Comparison of ENCODE assay signal across 22 cellular contexts in the genomic region with DNA sequence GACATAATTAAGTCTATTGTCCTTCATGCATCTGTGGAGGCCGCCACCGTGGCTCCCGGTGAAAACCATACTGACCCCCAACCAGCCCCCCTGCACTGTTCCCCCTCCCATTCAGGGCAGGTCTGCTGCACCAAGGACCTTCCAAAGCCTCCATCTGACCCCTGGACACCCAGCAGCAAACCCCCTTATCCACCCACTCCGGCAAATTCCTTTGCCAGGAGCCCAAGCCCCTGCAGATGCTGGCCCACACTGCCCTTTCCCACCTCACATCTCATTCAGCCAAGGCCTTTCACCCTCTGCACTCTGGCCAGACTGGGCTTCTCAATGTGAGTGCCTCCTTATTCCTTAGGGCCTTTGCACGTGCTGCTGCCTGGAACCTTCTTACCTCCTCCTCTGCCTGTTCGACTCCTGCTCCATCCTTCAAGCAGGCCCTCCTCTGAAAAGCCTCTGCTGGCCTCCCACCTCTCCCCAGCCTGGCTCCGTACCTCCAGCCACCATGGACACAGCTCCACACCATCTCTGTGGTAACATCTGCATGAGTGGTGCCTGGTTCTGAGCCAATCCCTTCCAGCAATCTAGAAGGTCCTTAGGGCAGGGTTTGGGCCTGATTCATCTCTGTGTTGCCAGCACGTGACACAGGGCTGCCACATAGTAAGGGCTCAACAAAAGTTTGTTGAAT.
"Had no signal": no experiment of that assay in that cellular context is flagged by ENCODE, and none has a peak within 500 bp of the region (broad histone marks: within the 10 kb centered on the region; RNA-seq: fewer than 3 reads in every experiment).

No MANE protein-coding gene starts in this region.

- H3K27ac ChIP-seq: left lung, spleen, thoracic aorta, upper lobe of left lung had no signal

- H3K36me3 ChIP-seq: left lung, spleen, thoracic aorta, upper lobe of left lung had no signal

- H3K27me3 ChIP-seq: left lung, spleen, upper lobe of left lung had no signal

- H3K27ac Mint-ChIP-seq: dendritic cell treated with granulocyte-macrophage colony-stimulating factor and Interleukin-4, amounts not matched to agents 40 ng/mL and 50 ng/mL, for 4 days; nephron progenitor cell; stimulated activated memory B cell treated with anti-CD40 and anti-IgM and Interleukin-4, amounts not matched to agents 10 μg/mL and 1 μg/mL and 100 μg/mL, for 72 hours had no signal

- H3K36me3 Mint-ChIP-seq: brain; stimulated activated memory B cell treated with anti-CD40 and anti-IgM and Interleukin-4, amounts not matched to agents 10 μg/mL and 1 μg/mL and 100 μg/mL, for 72 hours had no signal

- ATAC-seq: activated CD4-positive, CD25-positive, alpha-beta regulatory T cell treated with anti-CD3 and anti-CD28 coated beads, Interleukin-2, amount 50 U/mL, for 24 hours; left lung; stimulated activated memory B cell treated with anti-CD40 and anti-IgM and Interleukin-4, amounts not matched to agents 10 μg/mL and 1 μg/mL and 100 μg/mL, for 72 hours had no signal

- H3K9me3 ChIP-seq: left lung, thoracic aorta, upper lobe of left lung had no signal

- H3K9me3 Mint-ChIP-seq: dendritic cell treated with granulocyte-macrophage colony-stimulating factor and Interleukin-4, amounts not matched to agents 40 ng/mL and 50 ng/mL, for 4 days had no signal

- DNase-seq: activated CD4-positive, alpha-beta T cell treated with anti-CD3 and anti-CD28 coated beads, Interleukin-2, amount 50 U/mL, for 1 hour; activated CD8-positive, alpha-beta memory T cell treated with anti-CD3 and anti-CD28 coated beads for 24 hours; activated CD8-positive, alpha-beta memory T cell treated with anti-CD3 and anti-CD28 coated beads, Interleukin-2, amount 50 U/mL, for 48 hours; activated naive CD4-positive, alpha-beta T cell; anterior cingulate cortex; cerebellar nuclear complex; effector CD8-positive, alpha-beta T cell; foreskin melanocyte; glutamatergic neuron; nephron progenitor cell; occipital lobe; spleen; stimulated activated CD4-positive, alpha-beta T cell treated with anti-CD3 and anti-CD28 coated beads, Interleukin-4, amount 100 ng/mL, for 4 hours; upper lobe of left lung had no signal

- H3K27me3 Mint-ChIP-seq: dendritic cell treated with granulocyte-macrophage colony-stimulating factor and Interleukin-4, amounts not matched to agents 40 ng/mL and 50 ng/mL, for 4 days; stimulated activated memory B cell treated with anti-CD40 and anti-IgM and Interleukin-4, amounts not matched to agents 10 μg/mL and 1 μg/mL and 100 μg/mL, for 72 hours had no signal

- H3K4me3 Mint-ChIP-seq: brain; dendritic cell treated with granulocyte-macrophage colony-stimulating factor and Interleukin-4, amounts not matched to agents 40 ng/mL and 50 ng/mL, for 4 days; nephron progenitor cell; stimulated activated memory B cell treated with anti-CD40 and anti-IgM and Interleukin-4, amounts not matched to agents 10 μg/mL and 1 μg/mL and 100 μg/mL, for 72 hours had no signal

- FAIRE-seq: endothelial cell of umbilical vein, keratinocyte had no signal

- H3K4me1 Mint-ChIP-seq: stimulated activated memory B cell treated with anti-CD40 and anti-IgM and Interleukin-4, amounts not matched to agents 10 μg/mL and 1 μg/mL and 100 μg/mL, for 72 hours had no signal

- H3K4me3 ChIP-seq: left lung, spleen, thoracic aorta, upper lobe of left lung had no signal
